ENCODE assay signal across 8 cellular contexts in the genomic region with DNA sequence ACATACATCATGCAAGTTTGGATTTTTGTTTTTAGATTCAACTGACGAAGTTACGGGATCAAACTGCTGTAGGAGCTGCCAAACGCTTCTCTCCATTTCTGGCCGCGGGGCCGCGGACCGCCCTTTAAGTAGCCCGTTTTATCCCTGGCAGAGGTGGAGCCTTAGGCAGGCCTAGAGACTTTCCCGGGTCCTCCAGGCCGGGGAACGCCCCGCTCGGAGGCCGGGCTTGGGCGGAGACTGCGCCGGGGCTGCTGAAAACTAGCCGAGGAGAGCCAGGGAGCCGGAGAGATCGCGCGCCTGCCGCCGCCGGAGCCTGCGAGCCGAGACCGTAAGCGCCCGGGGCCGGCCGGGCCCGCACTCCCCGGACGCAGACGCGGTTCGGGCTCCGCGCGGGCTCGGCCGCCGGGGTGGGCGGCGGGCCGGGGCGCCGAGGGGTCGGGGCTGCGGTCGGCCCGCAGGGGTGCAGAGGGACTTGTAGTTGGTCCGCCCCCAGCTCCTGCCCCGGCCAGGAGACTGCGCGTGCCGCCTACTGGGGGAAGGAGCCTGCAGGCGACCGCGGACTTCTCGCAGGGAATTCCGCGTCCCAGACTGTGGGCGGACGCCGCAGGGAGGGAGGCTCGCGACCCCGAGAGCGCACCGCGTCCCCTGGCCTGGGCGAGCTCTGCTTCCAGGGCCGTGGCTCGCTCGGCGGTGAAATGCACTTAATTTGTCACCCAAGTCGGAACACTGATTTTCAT. TPM values are rescaled to one million over a fixed set of nuclear protein-coding genes. Genes with fewer than 3 reads are reported as not detected.
DNase-seq lines count a peak whose midpoint lies in the region; ATAC-seq and TF ChIP-seq lines count a peak whose summit lies in the region.

A gene (plus strand): TSS at position 283 of the 737 bp plus-strand sequence. CDS start 18,606 bp downstream, outside the sequence.

- peak within 1 kb of the TSS; percentile 81 for H2AFZ ChIP-seq in OCI-LY3 (ENCODE audit: low read depth, low read length)

- H3K9ac ChIP-seq in OCI-LY3 (ENCODE audit: low read length), result peak within 1 kb of the TSS; percentile 60

- H3K27ac Mint-ChIP-seq in naive B cell, result peak within 1 kb of the TSS in 3 of 6 donors; percentile 30 to 66 (median 39)
- H3K27ac Mint-ChIP-seq in stimulated activated effector memory CD8-positive, alpha-beta T cell treated with anti-CD3 and anti-CD28 coated beads, Interleukin-12 subunit alpha, Interleukin-12 subunit beta, amount 100 ng/mL, for 72 hours, result peak within 1 kb of the TSS; percentile 20

- peak within 1 kb of the TSS; percentile 76 for H3K4me2 ChIP-seq in OCI-LY3 (ENCODE audit: low read length)

- intact Hi-C loops in esophagus squamous epithelium (cut with DNase I), result no loop called here

- no peaks in the 10 kb centered on the region for H3K9me3 Mint-ChIP-seq in naive B cell
- H3K9me3 Mint-ChIP-seq in stimulated activated effector memory CD8-positive, alpha-beta T cell treated with anti-CD3 and anti-CD28 coated beads, Interleukin-12 subunit alpha, Interleukin-12 subunit beta, amount 100 ng/mL, for 72 hours, result no peaks in the 10 kb centered on the region

- peak; percentile 96 for DNase-seq in D341Med (ENCODE audit: low spot score)
- DNase-seq in HT1080 (ENCODE audit: low read depth), result peak; percentile 87
- DNase-seq in activated T-cell treated with anti-CD3 and anti-CD28 coated beads, Interleukin-2, amount 50 U/mL, for 48 hours, result peak; percentile 86 to 88
- no peak for DNase-seq in esophagus squamous epithelium (lab: John Stamatoyannopoulos, UW)
- DNase-seq in naive B cell, result peak; percentile 41
- DNase-seq in stimulated activated effector memory CD8-positive, alpha-beta T cell treated with anti-CD3 and anti-CD28 coated beads, Interleukin-12 subunit alpha, Interleukin-12 subunit beta, amount 100 ng/mL, for 72 hours (ENCODE audit: low spot score in 2 of 2), result peak; percentile 57 to 80

- H3K36me3 ChIP-seq in OCI-LY3 (replicated peaks; ENCODE audit: low read depth, low read length) (no peaks in the 10 kb centered on the region), esophagus squamous epithelium (no peaks in the 10 kb centered on the region)

- 0% methylated on average over 2 to 9 of the region's 80 CpGs for WGBS in esophagus squamous epithelium, 2 donors

- peaks cover 8 to 27% (median 8%) of the 10 kb centered on the region in 3 donors for H3K27me3 Mint-ChIP-seq in naive B cell

- H3K27ac ChIP-seq in OCI-LY3 (ENCODE audit: low read length) (no peak within 1 kb of the TSS), esophagus squamous epithelium (peak within 1 kb of the TSS; percentile 86 to 96 (median 96))

- H3K4me1 ChIP-seq in OCI-LY3 (ENCODE audit: low read length) (peaks cover 7% of the 10 kb centered on the region), esophagus squamous epithelium (peaks cover 38 to 57% (median 40%) of the 10 kb centered on the region in 3 donors)

- peak; percentile 96 for ATAC-seq in GM21360 (IDR thresholded peaks at IDR 0.05; ENCODE audit: unreplicated experiment)
- peak; percentile 79 to 81 for ATAC-seq in naive B cell (ENCODE audit: low read depth in 2 of 2)
- ATAC-seq in stimulated activated effector memory CD8-positive, alpha-beta T cell treated with anti-CD3 and anti-CD28 coated beads, Interleukin-12 subunit alpha, Interleukin-12 subunit beta, amount 100 ng/mL, for 72 hours, result peak; percentile 94

- TF ChIP-seq CTCF in OCI-LY3 (IDR thresholded peaks at IDR 0.05; ENCODE audit: low read depth, low read length), result peak; percentile 18; the same call in 1 of the 2 replicates
- peak in 5 of 6 experiments; percentile 4 to 36 (median 18) for TF ChIP-seq CTCF in esophagus squamous epithelium (IDR thresholded peaks at IDR 0.05)

- no peaks in the 10 kb centered on the region for H3K79me2 ChIP-seq in OCI-LY3 (ENCODE audit: low read length)

- peak within 1 kb of the TSS; percentile 83 to 92 (median 88) for H3K4me3 Mint-ChIP-seq in naive B cell
- H3K4me3 Mint-ChIP-seq in stimulated activated effector memory CD8-positive, alpha-beta T cell treated with anti-CD3 and anti-CD28 coated beads, Interleukin-12 subunit alpha, Interleukin-12 subunit beta, amount 100 ng/mL, for 72 hours, result peak within 1 kb of the TSS; percentile 71

- H3K4me3 ChIP-seq in OCI-LY3 (ENCODE audit: low read length) (peak within 1 kb of the TSS; percentile 89), esophagus squamous epithelium (peak within 1 kb of the TSS; percentile 68 to 94 (median 78))

- peaks cover 11 to 23% (median 14%) of the 10 kb centered on the region in 3 donors for H3K4me1 Mint-ChIP-seq in naive B cell
- H3K4me1 Mint-ChIP-seq in stimulated activated effector memory CD8-positive, alpha-beta T cell treated with anti-CD3 and anti-CD28 coated beads, Interleukin-12 subunit alpha, Interleukin-12 subunit beta, amount 100 ng/mL, for 72 hours, result peaks cover 10% of the 10 kb centered on the region

- no peaks in the 10 kb centered on the region for H4K20me1 ChIP-seq in OCI-LY3 (ENCODE audit: insufficient read depth, low read length)

- no peaks in the 10 kb centered on the region for H3K27me3 ChIP-seq in OCI-LY3 (ENCODE audit: low read depth, low read length)
- no peaks in the 10 kb centered on the region for H3K27me3 ChIP-seq in esophagus squamous epithelium

- no peaks in the 10 kb centered on the region for H3K36me3 Mint-ChIP-seq in naive B cell
- H3K36me3 Mint-ChIP-seq in stimulated activated effector memory CD8-positive, alpha-beta T cell treated with anti-CD3 and anti-CD28 coated beads, Interleukin-12 subunit alpha, Interleukin-12 subunit beta, amount 100 ng/mL, for 72 hours, result no peaks in the 10 kb centered on the region

- TF ChIP-seq POLR2A in esophagus squamous epithelium (IDR thresholded peaks at IDR 0.05), result peak in 2 of 4 donors; percentile 74 to 85

- H3K9me3 ChIP-seq in OCI-LY3 (ENCODE audit: insufficient read depth, low read length) (no peaks in the 10 kb centered on the region), esophagus squamous epithelium (no peaks in the 10 kb centered on the region)

RNA-seq across cellular contexts. Expression of the gene that starts here (rescaled TPM):
- 8.4 and 17.7 TPM in 2 replicates for total RNA-seq in HT1080 (2014; rRNA removed; shearing (Covaris generic))
- polyA plus RNA-seq in HT1080 (2015; cell fraction: cytosol; rRNA removed), result 19.5 and 22.7 TPM in 2 replicates
- polyA plus RNA-seq in HT1080 (2015; cell fraction: nucleus; rRNA removed), result 27.4 and 41.4 TPM in 2 replicates
- 100 to 1,000 TPM in 3 of 4 donors, 10 to 100 TPM in 1; 78.7 to 237 (median 151) TPM for total RNA-seq in esophagus squamous epithelium
- polyA plus RNA-seq in naive B cell (ENCODE audit: low read depth in 6 of 6), result 1 to 10 TPM in 3 of 6 donors, under 1 TPM in 2, not detected in 1; 0.24 to 1.1 (median 1.0) TPM
